ENCODE assay signal across 25 cellular contexts in genomic region chr14:39090548-39091111, GRCh38.
"Had no signal": no experiment of that assay in that cellular context is flagged by ENCODE, and none has a peak within 500 bp of the region (broad histone marks: within the 10 kb centered on the region; RNA-seq: fewer than 3 reads in every experiment).

No MANE protein-coding gene starts in this region.

- ATAC-seq: activated CD8-positive, alpha-beta memory T cell treated with anti-CD3 and anti-CD28 coated beads, Interleukin-2, amount 10 ng/mL, durations not matched to agents 7 days and 5 days had no signal

- H3K9me3 Mint-ChIP-seq: activated naive CD4-positive, alpha-beta T cell treated with anti-CD3 and anti-CD28 coated beads, Interleukin-2, amount 50 U/mL, for 24 hours had no signal

- H3K9ac ChIP-seq: KMS-11, SK-N-SH had no signal

- H3K4me2 ChIP-seq: KMS-11, SK-N-SH had no signal

- H3K9me3 ChIP-seq: breast epithelium, Peyer's patch, SJCRH30, SK-N-SH had no signal

- H3K27me3 Mint-ChIP-seq: activated CD8-positive, alpha-beta memory T cell treated with anti-CD3 and anti-CD28 coated beads, Interleukin-2, amount 10 ng/mL, durations not matched to agents 7 days and 5 days; activated naive CD4-positive, alpha-beta T cell treated with anti-CD3 and anti-CD28 coated beads, Interleukin-2, amount 50 U/mL, for 24 hours had no signal

- H3K4me3 Mint-ChIP-seq: activated CD8-positive, alpha-beta memory T cell treated with anti-CD3 and anti-CD28 coated beads, Interleukin-2, amount 10 ng/mL, durations not matched to agents 7 days and 5 days; activated naive CD4-positive, alpha-beta T cell treated with anti-CD3 and anti-CD28 coated beads, Interleukin-2, amount 50 U/mL, for 24 hours had no signal

- H3K27ac ChIP-seq: breast epithelium, KMS-11, Peyer's patch, RWPE1, SJCRH30, VCaP had no signal

- H3K4me3 ChIP-seq: breast epithelium, Peyer's patch, SJCRH30 had no signal

- DNase-seq: activated CD4-positive, alpha-beta T cell treated with anti-CD3 and anti-CD28 coated beads, Interleukin-2, amount 50 U/mL, for 4 hours; activated CD4-positive, CD25-positive, alpha-beta regulatory T cell; activated CD8-positive, alpha-beta memory T cell treated with anti-CD3 and anti-CD28 coated beads, Interleukin-2, amount 10 ng/mL, durations not matched to agents 7 days and 5 days; activated effector memory CD4-positive, alpha-beta T cell treated with Interleukin-2 at 50 U/mL for 16 hours; activated naive CD4-positive, alpha-beta T cell; aorta; central memory CD4-positive, alpha-beta T cell; NCI-H1092; NCI-H1417; NCI-H1694 treated with DMSO at 0.1 percent for 48 hours; NCI-H2029 treated with DMSO at 0.1 percent for 48 hours; NCI-H345; NCI-H510A; NCI-H526 treated with DMSO at 0.1 percent for 48 hours; NCI-H82; Peyer's patch; Right ventricle myocardium superior; SJCRH30; SK-N-SH; T-helper 1 cell had no signal

- H3K27me3 ChIP-seq: breast epithelium, Peyer's patch, SJCRH30 had no signal

- H3K4me1 ChIP-seq: breast epithelium, SJCRH30 had no signal
